16 cellular contexts compared by ENCODE assay signal in the genomic region with DNA sequence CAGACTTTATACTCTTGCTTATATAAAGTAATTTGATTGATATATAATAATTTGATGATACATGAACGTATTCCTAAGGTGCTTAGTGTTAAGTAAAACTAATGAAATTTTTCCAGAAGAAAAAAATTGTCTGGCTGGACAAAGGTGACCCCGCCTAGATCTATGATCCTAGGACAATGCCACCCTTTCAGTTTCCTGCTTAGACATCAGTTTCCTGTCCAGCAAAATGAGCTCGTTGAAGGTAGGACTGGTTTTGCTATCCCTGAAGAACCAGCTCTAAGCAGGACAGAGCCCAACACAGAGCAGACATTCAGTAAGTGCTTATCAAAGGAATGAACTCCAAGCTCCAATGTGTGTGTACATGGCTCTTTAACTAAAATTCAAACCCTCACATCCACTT.
DNase-seq lines count a peak whose midpoint lies in the region; ATAC-seq and TF ChIP-seq lines count a peak whose summit lies in the region.
"Had no signal": no experiment of that assay in that cellular context is flagged by ENCODE, and none has a peak within 500 bp of the region (broad histone marks: within the 10 kb centered on the region; RNA-seq: fewer than 3 reads in every experiment).

No MANE protein-coding gene starts in this region.

- no peak overlapping the region for H3K27ac ChIP-seq in left lung
- H3K27ac ChIP-seq: 22Rv1, BLaER1, C4-2B, GM23248 had no signal

- H3K27me3 ChIP-seq in left lung: no peaks in the 10 kb centered on the region
- H3K27me3 ChIP-seq: BLaER1 had no signal

- intact Hi-C loops in left lung (cut with DNase I): no loop called here

- H3K9me3 ChIP-seq in left lung: no peaks in the 10 kb centered on the region
- H3K9me3 ChIP-seq: BLaER1, HAP-1 had no signal

- H3K36me3 ChIP-seq in left lung: no peaks in the 10 kb centered on the region
- H3K36me3 ChIP-seq: BLaER1, HAP-1 had no signal

- ATAC-seq in left lung (peak; percentile 73), GM21447 (IDR thresholded peaks at IDR 0.05; ENCODE audit: unreplicated experiment) (no peak)
- ATAC-seq: CD8-positive, alpha-beta T cell had no signal

- H3K4me1 ChIP-seq in left lung: no peaks in the 10 kb centered on the region
- H3K4me1 ChIP-seq: BLaER1, HAP-1 had no signal

- no peak for TF ChIP-seq CTCF in left lung (IDR thresholded peaks at IDR 0.05)

- H3K4me3 ChIP-seq in left lung: no peak overlapping the region
- H3K4me3 ChIP-seq: BLaER1, GM23248, HAP-1 had no signal

- DNase-seq in DMS53 (lab: John Stamatoyannopoulos, UW) (peak; percentile 7), DMS53 treated with DMSO at 0.1 percent for 48 hours (lab: John Stamatoyannopoulos, UW; ENCODE audit: unreplicated experiment) (no peak), HT-29 (ENCODE audit: low spot score) (peak; percentile 22), left lung (no peak), SIG-M5 treated with dmso at 0.1 percent for 504 hours (lab: John Stamatoyannopoulos, UW; ENCODE audit: unreplicated experiment) (no peak)
- DNase-seq: CD4-positive, CD25-positive, alpha-beta regulatory T cell; CD8-positive, alpha-beta T cell; DMS 273 treated with DMSO at 0.1 percent for 48 hours; DND-41; GM23248; HFFc6 had no signal

Comparison
In these comparisons a context has a peak if more than half of its experiments do, and no peak if none do; other contexts are left out.
1. DNase-seq: peak in DMS53 (single experiment) and HT-29 (single experiment); none in DMS53 treated with DMSO at 0.1 percent for 48 hours (single experiment), left lung (0 of 2) and SIG-M5 treated with dmso at 0.1 percent for 504 hours (single experiment).